In the genomic region with DNA sequence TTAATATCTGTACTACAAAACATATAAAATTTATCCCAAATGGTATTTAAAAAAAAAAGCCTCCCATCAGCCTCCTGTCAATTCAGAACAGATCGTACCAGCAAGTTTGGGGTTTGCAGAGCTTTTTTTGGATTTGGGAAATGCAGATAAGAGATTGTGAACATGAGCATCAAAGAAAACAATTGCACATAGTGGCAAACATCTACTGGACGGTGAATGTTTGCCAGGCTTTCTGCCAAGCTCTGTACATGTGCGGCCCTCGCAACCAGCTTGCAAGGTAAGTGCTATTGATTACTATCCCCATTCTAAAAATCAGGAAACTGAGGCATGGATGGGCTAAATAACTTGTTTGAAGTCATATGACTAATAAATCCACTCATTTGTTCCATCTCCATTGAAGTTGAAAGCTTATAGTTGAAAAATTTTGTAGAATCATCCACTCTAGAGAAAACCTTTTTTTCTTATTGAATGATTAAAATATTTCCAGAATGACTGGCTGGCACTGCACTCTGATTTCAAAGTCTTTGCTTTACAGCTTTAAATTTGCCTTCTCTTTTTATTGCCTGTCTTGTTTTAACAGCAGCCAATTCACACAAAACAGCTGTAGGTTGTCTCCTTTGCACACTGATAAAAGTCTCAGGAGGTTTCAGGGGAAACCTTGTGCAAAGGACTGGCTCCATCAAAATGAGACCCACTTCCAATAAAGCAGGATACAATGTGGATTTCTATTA, we compare ENCODE assay signal across 1 cellular context.
A peak's percentile ranks its signal among the peaks of the same experiment; 100 is the strongest.
TF ChIP-seq lines count a peak whose summit lies in the region.

No MANE protein-coding gene starts in this region.

TF ChIP-seq in GM12878, 131 proteins besides CTCF, POLR2A, EP300 and RAD21:
- TF ChIP-seq, protein P1, sequence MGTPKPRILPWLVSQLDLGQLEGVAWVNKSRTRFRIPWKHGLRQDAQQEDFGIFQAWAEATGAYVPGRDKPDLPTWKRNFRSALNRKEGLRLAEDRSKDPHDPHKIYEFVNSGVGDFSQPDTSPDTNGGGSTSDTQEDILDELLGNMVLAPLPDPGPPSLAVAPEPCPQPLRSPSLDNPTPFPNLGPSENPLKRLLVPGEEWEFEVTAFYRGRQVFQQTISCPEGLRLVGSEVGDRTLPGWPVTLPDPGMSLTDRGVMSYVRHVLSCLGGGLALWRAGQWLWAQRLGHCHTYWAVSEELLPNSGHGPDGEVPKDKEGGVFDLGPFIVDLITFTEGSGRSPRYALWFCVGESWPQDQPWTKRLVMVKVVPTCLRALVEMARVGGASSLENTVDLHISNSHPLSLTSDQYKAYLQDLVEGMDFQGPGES (IDR thresholded peaks at IDR 0.05) = no peak
- TF ChIP-seq MYB (IDR thresholded peaks at IDR 0.05; ENCODE audit: borderline replicate concordance, low read depth, low read length) (no peak), POLR2AphosphoS5 (IDR thresholded peaks at IDR 0.05; ENCODE audit: low read length) (no peak), STAT3 (IDR thresholded peaks at IDR 0.05; ENCODE audit: low read depth, low read length) (no peak), BMI1 (IDR thresholded peaks at IDR 0.05; ENCODE audit: borderline replicate concordance) (no peak)
- TF ChIP-seq, protein P2, sequence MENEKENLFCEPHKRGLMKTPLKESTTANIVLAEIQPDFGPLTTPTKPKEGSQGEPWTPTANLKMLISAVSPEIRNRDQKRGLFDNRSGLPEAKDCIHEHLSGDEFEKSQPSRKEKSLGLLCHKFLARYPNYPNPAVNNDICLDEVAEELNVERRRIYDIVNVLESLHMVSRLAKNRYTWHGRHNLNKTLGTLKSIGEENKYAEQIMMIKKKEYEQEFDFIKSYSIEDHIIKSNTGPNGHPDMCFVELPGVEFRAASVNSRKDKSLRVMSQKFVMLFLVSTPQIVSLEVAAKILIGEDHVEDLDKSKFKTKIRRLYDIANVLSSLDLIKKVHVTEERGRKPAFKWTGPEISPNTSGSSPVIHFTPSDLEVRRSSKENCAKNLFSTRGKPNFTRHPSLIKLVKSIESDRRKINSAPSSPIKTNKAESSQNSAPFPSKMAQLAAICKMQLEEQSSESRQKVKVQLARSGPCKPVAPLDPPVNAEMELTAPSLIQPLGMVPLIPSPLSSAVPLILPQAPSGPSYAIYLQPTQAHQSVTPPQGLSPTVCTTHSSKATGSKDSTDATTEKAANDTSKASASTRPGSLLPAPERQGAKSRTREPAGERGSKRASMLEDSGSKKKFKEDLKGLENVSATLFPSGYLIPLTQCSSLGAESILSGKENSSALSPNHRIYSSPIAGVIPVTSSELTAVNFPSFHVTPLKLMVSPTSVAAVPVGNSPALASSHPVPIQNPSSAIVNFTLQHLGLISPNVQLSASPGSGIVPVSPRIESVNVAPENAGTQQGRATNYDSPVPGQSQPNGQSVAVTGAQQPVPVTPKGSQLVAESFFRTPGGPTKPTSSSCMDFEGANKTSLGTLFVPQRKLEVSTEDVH (IDR thresholded peaks at IDR 0.05; ENCODE audit: low read depth, partially characterized antibody) = no peak
- TF ChIP-seq, protein P3, sequence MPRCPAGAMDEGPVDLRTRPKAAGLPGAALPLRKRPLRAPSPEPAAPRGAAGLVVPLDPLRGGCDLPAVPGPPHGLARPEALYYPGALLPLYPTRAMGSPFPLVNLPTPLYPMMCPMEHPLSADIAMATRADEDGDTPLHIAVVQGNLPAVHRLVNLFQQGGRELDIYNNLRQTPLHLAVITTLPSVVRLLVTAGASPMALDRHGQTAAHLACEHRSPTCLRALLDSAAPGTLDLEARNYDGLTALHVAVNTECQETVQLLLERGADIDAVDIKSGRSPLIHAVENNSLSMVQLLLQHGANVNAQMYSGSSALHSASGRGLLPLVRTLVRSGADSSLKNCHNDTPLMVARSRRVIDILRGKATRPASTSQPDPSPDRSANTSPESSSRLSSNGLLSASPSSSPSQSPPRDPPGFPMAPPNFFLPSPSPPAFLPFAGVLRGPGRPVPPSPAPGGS (IDR thresholded peaks at IDR 0.05; ENCODE audit: borderline replicate concordance, insufficient read depth, low read depth, low read length, poor library complexity, severe bottlenecking) = peak; percentile 31
- TF ChIP-seq, protein P4, sequence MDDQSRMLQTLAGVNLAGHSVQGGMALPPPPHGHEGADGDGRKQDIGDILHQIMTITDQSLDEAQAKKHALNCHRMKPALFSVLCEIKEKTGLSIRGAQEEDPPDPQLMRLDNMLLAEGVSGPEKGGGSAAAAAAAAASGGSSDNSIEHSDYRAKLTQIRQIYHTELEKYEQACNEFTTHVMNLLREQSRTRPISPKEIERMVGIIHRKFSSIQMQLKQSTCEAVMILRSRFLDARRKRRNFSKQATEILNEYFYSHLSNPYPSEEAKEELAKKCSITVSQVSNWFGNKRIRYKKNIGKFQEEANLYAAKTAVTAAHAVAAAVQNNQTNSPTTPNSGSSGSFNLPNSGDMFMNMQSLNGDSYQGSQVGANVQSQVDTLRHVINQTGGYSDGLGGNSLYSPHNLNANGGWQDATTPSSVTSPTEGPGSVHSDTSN (IDR thresholded peaks at IDR 0.05; ENCODE audit: insufficient replicate concordance, low read depth, low read length) = peak; percentile 40
- TF ChIP-seq, protein P5, sequence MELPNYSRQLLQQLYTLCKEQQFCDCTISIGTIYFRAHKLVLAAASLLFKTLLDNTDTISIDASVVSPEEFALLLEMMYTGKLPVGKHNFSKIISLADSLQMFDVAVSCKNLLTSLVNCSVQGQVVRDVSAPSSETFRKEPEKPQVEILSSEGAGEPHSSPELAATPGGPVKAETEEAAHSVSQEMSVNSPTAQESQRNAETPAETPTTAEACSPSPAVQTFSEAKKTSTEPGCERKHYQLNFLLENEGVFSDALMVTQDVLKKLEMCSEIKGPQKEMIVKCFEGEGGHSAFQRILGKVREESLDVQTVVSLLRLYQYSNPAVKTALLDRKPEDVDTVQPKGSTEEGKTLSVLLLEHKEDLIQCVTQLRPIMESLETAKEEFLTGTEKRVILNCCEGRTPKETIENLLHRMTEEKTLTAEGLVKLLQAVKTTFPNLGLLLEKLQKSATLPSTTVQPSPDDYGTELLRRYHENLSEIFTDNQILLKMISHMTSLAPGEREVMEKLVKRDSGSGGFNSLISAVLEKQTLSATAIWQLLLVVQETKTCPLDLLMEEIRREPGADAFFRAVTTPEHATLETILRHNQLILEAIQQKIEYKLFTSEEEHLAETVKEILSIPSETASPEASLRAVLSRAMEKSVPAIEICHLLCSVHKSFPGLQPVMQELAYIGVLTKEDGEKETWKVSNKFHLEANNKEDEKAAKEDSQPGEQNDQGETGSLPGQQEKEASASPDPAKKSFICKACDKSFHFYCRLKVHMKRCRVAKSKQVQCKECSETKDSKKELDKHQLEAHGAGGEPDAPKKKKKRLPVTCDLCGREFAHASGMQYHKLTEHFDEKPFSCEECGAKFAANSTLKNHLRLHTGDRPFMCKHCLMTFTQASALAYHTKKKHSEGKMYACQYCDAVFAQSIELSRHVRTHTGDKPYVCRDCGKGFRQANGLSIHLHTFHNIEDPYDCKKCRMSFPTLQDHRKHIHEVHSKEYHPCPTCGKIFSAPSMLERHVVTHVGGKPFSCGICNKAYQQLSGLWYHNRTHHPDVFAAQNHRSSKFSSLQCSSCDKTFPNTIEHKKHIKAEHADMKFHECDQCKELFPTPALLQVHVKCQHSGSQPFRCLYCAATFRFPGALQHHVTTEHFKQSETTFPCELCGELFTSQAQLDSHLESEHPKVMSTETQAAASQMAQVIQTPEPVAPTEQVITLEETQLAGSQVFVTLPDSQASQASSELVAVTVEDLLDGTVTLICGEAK (IDR thresholded peaks at IDR 0.05; ENCODE audit: borderline replicate concordance) = no peak
TF ChIP-seq in GM12878: peak in this region for 2.
